Comparison of ENCODE assay signal across 1 cellular context in the genomic region with DNA sequence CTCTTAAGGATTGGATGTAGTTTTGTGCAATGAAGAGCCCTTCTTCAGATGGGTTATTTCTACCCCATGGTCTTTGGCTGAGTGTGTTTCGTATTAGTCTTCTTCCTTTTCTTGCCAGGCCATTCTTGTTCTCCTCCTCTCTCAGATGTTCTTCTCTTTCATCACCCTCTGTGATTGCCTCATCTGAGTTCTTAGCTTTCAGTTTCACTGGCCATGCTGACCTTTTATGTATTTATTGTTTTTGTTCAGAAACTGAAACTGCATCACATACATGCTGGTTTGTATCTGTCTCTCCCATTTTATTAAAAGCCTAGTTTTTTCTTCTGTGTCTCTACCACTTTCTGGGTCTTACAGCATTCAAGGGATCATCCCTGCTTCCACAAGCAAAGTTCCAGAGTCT.
TF ChIP-seq lines count a peak whose summit lies in the region.

No MANE protein-coding gene starts in this region.

TF ChIP-seq in IMR-90, 13 proteins besides CTCF, POLR2A, EP300 and RAD21 (continued from another document):
- TF ChIP-seq MXI1 (IDR thresholded peaks at IDR 0.05; ENCODE audit: borderline replicate concordance, low read depth, low read length), result peak; percentile 62; the same call in 1 of the 2 replicates
- TF ChIP-seq ELK1 (IDR thresholded peaks at IDR 0.05; ENCODE audit: borderline replicate concordance, low read depth, low read length), result no peak
- TF ChIP-seq CEBPB (IDR thresholded peaks at IDR 0.05; ENCODE audit: low read depth, low read length), result peak; percentile 97
